7 cellular contexts compared by ENCODE assay signal in the genomic region with DNA sequence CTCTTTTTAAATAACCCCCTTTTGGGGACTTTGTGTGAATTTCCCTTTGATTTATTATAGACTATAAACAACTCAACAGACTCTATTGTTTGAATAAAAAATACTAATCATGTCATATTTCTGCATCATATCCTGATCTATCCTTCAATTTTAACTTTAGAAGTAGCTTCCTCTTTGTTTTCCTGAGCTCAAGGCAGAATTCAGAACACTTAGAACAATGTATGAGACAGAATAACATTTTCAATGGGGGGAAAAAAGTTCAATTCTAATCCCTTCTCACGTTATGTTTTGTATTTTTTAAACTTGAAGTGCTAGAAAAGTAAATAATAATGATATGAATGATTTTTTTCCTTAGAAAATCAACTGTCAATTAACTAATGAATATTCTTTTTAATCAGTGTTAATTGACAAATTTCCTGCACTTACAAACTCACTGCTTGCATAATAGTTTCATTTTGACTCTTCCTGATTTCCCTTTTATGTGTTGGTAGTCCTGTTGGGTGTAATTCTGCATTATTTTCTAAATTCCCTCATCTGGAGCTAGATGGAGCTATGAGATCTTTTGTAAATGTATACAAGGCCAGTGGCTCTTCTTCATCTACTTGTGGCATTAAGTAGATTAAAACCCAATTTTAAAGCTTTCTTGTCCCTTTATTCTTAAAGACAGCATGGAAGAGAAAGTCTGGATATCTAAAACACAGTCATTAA.
DNase-seq lines count a peak whose midpoint lies in the region; ATAC-seq and TF ChIP-seq lines count a peak whose summit lies in the region.

No MANE protein-coding gene starts in this region.

- CTCF ChIA-PET in activated naive CD4-positive, alpha-beta T cell treated with anti-CD3 and anti-CD28 coated beads for 36 hours (lab: Charles Lee) = interaction anchor here (1.0 to 3.6 kb wide), 4 partner anchors 10 to 804 kb away, joined by 3 to 16 read pairs (median 9); no protein-coding TSS in a partner anchor

- H3K36me3 Mint-ChIP-seq in brain (peaks cover 6% of the 10 kb centered on the region), CD14-positive monocyte (no peaks in the 10 kb centered on the region)
- no peaks in the 10 kb centered on the region for H3K36me3 Mint-ChIP-seq in activated naive CD4-positive, alpha-beta T cell treated with anti-CD3 and anti-CD28 coated beads for 36 hours (ENCODE audit: low read depth)

- H3K4me3 Mint-ChIP-seq in brain (no peak overlapping the region), CD14-positive monocyte (no peak overlapping the region)
- no peak overlapping the region for H3K4me3 Mint-ChIP-seq in activated naive CD4-positive, alpha-beta T cell treated with anti-CD3 and anti-CD28 coated beads for 36 hours

- H3K4me1 Mint-ChIP-seq in brain (peaks cover 28% of the 10 kb centered on the region), CD14-positive monocyte (peaks cover 9% of the 10 kb centered on the region)
- peaks cover 31% of the 10 kb centered on the region for H3K4me1 Mint-ChIP-seq in activated naive CD4-positive, alpha-beta T cell treated with anti-CD3 and anti-CD28 coated beads for 36 hours (ENCODE audit: low read depth)

- intact Hi-C loops in CD14-positive monocyte (cut with micrococcal nuclease) = no loop called here
- intact Hi-C loops in activated naive CD4-positive, alpha-beta T cell treated with anti-CD3 and anti-CD28 coated beads for 36 hours (cut with micrococcal nuclease) = loop anchor here (1.0 to 10.0 kb wide), 12 partner anchors 206 to 1056 kb away; no protein-coding TSS in a partner anchor

- H3K27me3 Mint-ChIP-seq in brain (no peaks in the 10 kb centered on the region), CD14-positive monocyte (ENCODE audit: low read depth in 3 of 3) (no peaks in the 10 kb centered on the region)
- no peaks in the 10 kb centered on the region for H3K27me3 Mint-ChIP-seq in activated naive CD4-positive, alpha-beta T cell treated with anti-CD3 and anti-CD28 coated beads for 36 hours (ENCODE audit: low read depth)

- ATAC-seq in GM18517 (IDR thresholded peaks at IDR 0.05; ENCODE audit: unreplicated experiment) = no peak

- H3K9me3 Mint-ChIP-seq in brain (peaks cover 0 to 7% (median 3%) of the 10 kb centered on the region in 5 experiments), CD14-positive monocyte (peaks cover 0 to 2% (median 0%) of the 10 kb centered on the region in 7 donors)
- H3K9me3 Mint-ChIP-seq in activated naive CD4-positive, alpha-beta T cell treated with anti-CD3 and anti-CD28 coated beads for 36 hours = no peaks in the 10 kb centered on the region

- DNase-seq in GM03348 (ENCODE audit: low spot score) = peak; percentile 42
- DNase-seq in NCI-H1694 (lab: John Stamatoyannopoulos, UW) = peak; percentile 62
- peak; percentile 72 to 84 for DNase-seq in lung microvascular endothelial cell (ENCODE audit: low read depth in 2 of 2)
- DNase-seq in CD14-positive monocyte (ENCODE audit: low spot score) = no peak
- no peak for DNase-seq in activated naive CD4-positive, alpha-beta T cell treated with anti-CD3 and anti-CD28 coated beads for 36 hours

- peak; percentile 61 to 69 for TF ChIP-seq CTCF in brain (conservative IDR thresholded peaks at IDR 0.05)
- no peak for TF ChIP-seq CTCF in CD14-positive monocyte (IDR thresholded peaks at IDR 0.05)

- peak overlapping the region in 2 of 5 experiments; percentile 1 to 42 for H3K27ac Mint-ChIP-seq in brain
- peak overlapping the region in 3 of 7 donors; percentile 11 to 76 (median 38) for H3K27ac Mint-ChIP-seq in CD14-positive monocyte
- no peak overlapping the region for H3K27ac Mint-ChIP-seq in activated naive CD4-positive, alpha-beta T cell treated with anti-CD3 and anti-CD28 coated beads for 36 hours

Comparison
In these comparisons a context has a peak if more than half of its experiments do, and no peak if none do; other contexts are left out.
1. DNase-seq: peak in GM03348 (single experiment), NCI-H1694 (single experiment) and lung microvascular endothelial cell (2 of 2); none in CD14-positive monocyte (single experiment) and activated naive CD4-positive, alpha-beta T cell treated with anti-CD3 and anti-CD28 coated beads for 36 hours (single experiment).